18 cellular contexts compared by ENCODE assay signal in the genomic region with DNA sequence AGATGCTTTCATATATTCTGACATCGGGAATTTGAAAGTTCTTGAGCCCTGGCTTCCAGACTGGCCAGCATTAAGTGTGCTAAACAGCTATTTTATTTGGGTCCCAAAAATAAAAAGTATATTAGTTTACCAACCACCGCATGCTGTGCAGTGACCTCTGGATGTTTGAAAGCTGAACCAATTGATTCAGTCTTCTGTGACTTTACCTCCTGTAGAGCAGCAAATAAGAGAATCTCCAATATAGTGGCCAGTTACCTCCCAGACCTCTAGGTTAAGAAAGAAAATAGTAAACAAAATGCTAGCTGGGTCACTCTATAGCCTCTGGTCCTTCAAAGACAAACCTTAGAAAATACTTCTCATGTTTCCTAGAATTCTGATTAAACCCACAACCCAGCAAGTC.
DNase-seq lines count a peak whose midpoint lies in the region; TF ChIP-seq lines count a peak whose summit lies in the region.
"Had no signal": no experiment of that assay in that cellular context is flagged by ENCODE, and none has a peak within 500 bp of the region (broad histone marks: within the 10 kb centered on the region; RNA-seq: fewer than 3 reads in every experiment).

No MANE protein-coding gene starts in this region.

- H3K4me3 Mint-ChIP-seq in HFFc6 = no peak overlapping the region
- H3K4me3 Mint-ChIP-seq: CD4-positive, alpha-beta memory T cell had no signal

- H3K36me3 ChIP-seq in neuronal stem cell (replicated peaks in 1 of 2; ENCODE audit: control insufficient read depth in 2 of 2, insufficient read depth in 2 of 2, low read length in 2 of 2) = no peaks in the 10 kb centered on the region
- H3K36me3 ChIP-seq: BLaER1 treated with 17β-estradiol and CSF1 and Interleukin-3, amounts not matched to agents 10 nM and 100 nM had no signal

- H3K4me3 ChIP-seq in choroid plexus epithelial cell (ENCODE audit: low read depth, low read length) (no peak overlapping the region), neuronal stem cell (ENCODE audit: low read length in 2 of 2) (no peak overlapping the region)
- H3K4me3 ChIP-seq: BLaER1 treated with 17β-estradiol and CSF1 and Interleukin-3, amounts not matched to agents 10 nM and 100 nM; PC-9 had no signal

- H3K9me3 ChIP-seq in neuronal stem cell (replicated peaks in 1 of 2; ENCODE audit: control insufficient read depth in 2 of 2, insufficient read depth in 1 of 2, low read depth in 1 of 2, low read length in 2 of 2) = no peaks in the 10 kb centered on the region

- peak overlapping the region; percentile 40 for H3K27ac ChIP-seq in neuronal stem cell (replicated peaks; ENCODE audit: low read length)
- H3K27ac ChIP-seq: BLaER1 treated with 17β-estradiol and CSF1 and Interleukin-3, amounts not matched to agents 10 nM and 100 nM; KMS-11; PC-9 had no signal

- H2AFZ ChIP-seq in neuronal stem cell (ENCODE audit: low read length) = no peak overlapping the region
- H2AFZ ChIP-seq: PC-9 had no signal

- H2AK5ac ChIP-seq in neuronal stem cell (ENCODE audit: low read depth, low read length) = no peak overlapping the region

- TF ChIP-seq CTCF in choroid plexus epithelial cell (conservative IDR thresholded peaks at IDR 0.05; ENCODE audit: low read depth, low read length) (no peak), HFFc6 (IDR thresholded peaks at IDR 0.05) (no peak)

- H3K4me2 ChIP-seq in neuronal stem cell (ENCODE audit: insufficient read depth, low read length, poor library complexity, severe bottlenecking) = no peak overlapping the region
- H3K4me2 ChIP-seq: BLaER1 treated with 17β-estradiol and CSF1 and Interleukin-3, amounts not matched to agents 10 nM and 100 nM; KMS-11; PC-9 had no signal

- no peak overlapping the region for H2BK15ac ChIP-seq in neuronal stem cell (ENCODE audit: low read length)

- H4K91ac ChIP-seq in neuronal stem cell (ENCODE audit: low read depth, low read length, poor library complexity) = no peak overlapping the region

- H3K27ac Mint-ChIP-seq in HFFc6 = no peak overlapping the region
- H3K27ac Mint-ChIP-seq: CD4-positive, alpha-beta memory T cell had no signal

- DNase-seq in NCI-H2107 treated with DMSO at 0.1 percent for 48 hours (lab: John Stamatoyannopoulos, UW; ENCODE audit: unreplicated experiment) = peak; percentile 6
- no peak for DNase-seq in NCI-H2107 (lab: John Stamatoyannopoulos, UW)
- DNase-seq in choroid plexus epithelial cell (ENCODE audit: low read depth) = peak; percentile 31
- no peak for DNase-seq in neuronal stem cell (ENCODE audit: low spot score)
- DNase-seq in NCI-H2227 (lab: John Stamatoyannopoulos, UW; ENCODE audit: unreplicated experiment) = no peak
- no peak for DNase-seq in activated gamma-delta T cell (lab: John Stamatoyannopoulos, UW)
- no peak for DNase-seq in HFFc6
- DNase-seq: 8988T; CD4-positive, alpha-beta memory T cell; DND-41; GOT3; HCEC 1CT; NCI-H1105; NCI-H510A; NCI-H748 treated with DMSO at 0.1 percent for 48 hours; PC-9 had no signal

- no CpG with 5 or more reads among the region's 2 CpGs for WGBS in neuronal stem cell (ENCODE audit: extremely low coverage in 2 of 2, insufficient read length in 2 of 2, insufficient replicate concordance in 1 of 2), 2 donors

- H3K27me3 ChIP-seq in neuronal stem cell (ENCODE audit: control insufficient read depth in 3 of 3, insufficient read depth in 3 of 3, low read depth in 1 of 3, low read length in 3 of 3) = no peaks in the 10 kb centered on the region
- H3K27me3 ChIP-seq: BLaER1 treated with 17β-estradiol and CSF1 and Interleukin-3, amounts not matched to agents 10 nM and 100 nM had no signal

- H3K23ac ChIP-seq in neuronal stem cell (ENCODE audit: low read depth, low read length, poor library complexity) = no peak overlapping the region

- peaks cover 10% of the 10 kb centered on the region for H3K9me3 Mint-ChIP-seq in HFFc6

- no peak overlapping the region for H3K18ac ChIP-seq in neuronal stem cell (ENCODE audit: low read length)

- H3K14ac ChIP-seq in neuronal stem cell (ENCODE audit: low read length) = no peak overlapping the region

- H3K79me1 ChIP-seq in neuronal stem cell (ENCODE audit: low read depth, low read length) = no peaks in the 10 kb centered on the region

- H2BK5ac ChIP-seq in neuronal stem cell (ENCODE audit: low read length) = no peak overlapping the region

- no peak overlapping the region for H2BK120ac ChIP-seq in neuronal stem cell (ENCODE audit: low read depth, low read length)

- H3K4ac ChIP-seq in neuronal stem cell (ENCODE audit: low read length) = no peak overlapping the region

- H3K27me3 Mint-ChIP-seq in HFFc6 (ENCODE audit: insufficient read depth) = no peaks in the 10 kb centered on the region

- H3K9ac ChIP-seq in neuronal stem cell (ENCODE audit: low read depth, low read length, poor library complexity) = no peak overlapping the region
- H3K9ac ChIP-seq: BLaER1 treated with 17β-estradiol and CSF1 and Interleukin-3, amounts not matched to agents 10 nM and 100 nM; KMS-11 had no signal

- H3K4me1 Mint-ChIP-seq in HFFc6 (ENCODE audit: low read depth) = no peaks in the 10 kb centered on the region
- H3K4me1 Mint-ChIP-seq: CD4-positive, alpha-beta memory T cell had no signal

- no peak overlapping the region for H2BK12ac ChIP-seq in neuronal stem cell (ENCODE audit: low read length)

- H3K36me3 Mint-ChIP-seq in HFFc6 (ENCODE audit: low read depth) = no peaks in the 10 kb centered on the region
- H3K36me3 Mint-ChIP-seq: CD4-positive, alpha-beta memory T cell had no signal

- no peak overlapping the region for H4K8ac ChIP-seq in neuronal stem cell (ENCODE audit: low read depth, low read length)

- H3K4me1 ChIP-seq in neuronal stem cell (ENCODE audit: control insufficient read depth in 2 of 2, insufficient read depth in 1 of 2, low read depth in 1 of 2, low read length in 2 of 2) = peaks cover 23 to 63% of the 10 kb centered on the region in 2 donors

Comparison
In these comparisons a context has a peak if more than half of its experiments do, and no peak if none do; other contexts are left out.
1. DNase-seq: peak in NCI-H2107 treated with DMSO at 0.1 percent for 48 hours (single experiment) and choroid plexus epithelial cell (single experiment); none in NCI-H2107 (single experiment), neuronal stem cell (single experiment), NCI-H2227 (single experiment), activated gamma-delta T cell (single experiment) and HFFc6 (single experiment).